8 cellular contexts compared by ENCODE assay signal in the genomic region with DNA sequence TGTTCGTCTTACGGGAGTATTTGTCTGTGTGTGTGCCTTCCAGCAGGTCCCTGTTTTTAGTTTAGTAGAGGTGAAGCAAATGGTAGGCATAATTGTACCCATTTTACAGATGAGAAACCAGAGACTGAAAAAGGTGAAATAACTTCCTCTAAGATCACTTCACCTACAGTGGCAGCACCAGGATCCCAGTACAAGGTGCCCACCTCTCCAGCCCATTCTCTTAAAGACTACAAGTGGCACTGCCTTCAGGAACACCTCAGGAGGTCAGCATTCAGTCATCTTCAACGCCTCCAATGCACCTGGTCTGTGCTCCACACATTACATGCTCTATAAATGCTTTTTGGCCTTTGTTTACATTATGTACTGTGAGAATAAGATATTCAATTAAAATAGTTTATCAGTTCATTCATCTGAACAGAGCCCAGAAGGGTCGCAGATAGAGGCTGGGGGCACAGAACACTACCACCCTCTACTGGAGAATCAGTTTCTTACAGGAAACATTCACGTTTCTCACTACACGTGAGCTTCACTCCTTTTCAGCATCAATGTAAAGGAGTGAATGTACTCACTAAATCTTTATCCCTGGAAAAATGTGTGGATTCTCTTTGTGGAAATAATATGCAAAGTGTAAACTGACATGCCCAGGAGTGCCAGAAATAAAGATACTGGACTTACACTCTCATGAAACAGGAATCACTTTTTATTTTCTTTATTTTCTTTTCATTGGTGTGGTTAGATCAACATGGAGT. TPM values are rescaled to one million over a fixed set of nuclear protein-coding genes. Genes with fewer than 3 reads are reported as not detected.
A peak's percentile ranks its signal among the peaks of the same experiment; 100 is the strongest.
DNase-seq lines count a peak whose midpoint lies in the region; ATAC-seq and TF ChIP-seq lines count a peak whose summit lies in the region.

No MANE protein-coding gene starts in this region.

- intact Hi-C loops in prostate gland (cut with DNase I), result loop anchor here (5.0 to 10.0 kb wide), 2 partner anchors 151 to 229 kb away; no protein-coding TSS in a partner anchor

- TF ChIP-seq CTCF in OCI-LY1 (IDR thresholded peaks at IDR 0.05; ENCODE audit: low read length) (peak; percentile 74), epithelial cell of proximal tubule (conservative IDR thresholded peaks at IDR 0.05; ENCODE audit: low read depth, low read length) (peak; percentile 89), prostate gland (IDR thresholded peaks at IDR 0.05) (peak in 3 of 4 experiments; percentile 21 to 70 (median 42))

- 35% methylated on average over 6 of the region's 6 CpGs for WGBS in prostate gland

- H3K4me2 ChIP-seq in OCI-LY1 (ENCODE audit: low read length), result no peak overlapping the region

- H3K36me3 ChIP-seq in OCI-LY1 (ENCODE audit: insufficient read depth, low read length) (no peaks in the 10 kb centered on the region), prostate gland (no peaks in the 10 kb centered on the region)

- no peaks in the 10 kb centered on the region for H3F3A ChIP-seq in OCI-LY1 (ENCODE audit: insufficient read depth, low read length)

- H3K4me1 ChIP-seq in OCI-LY1 (ENCODE audit: insufficient read depth, low read length, severe bottlenecking) (no peaks in the 10 kb centered on the region), prostate gland (replicated peaks) (no peaks in the 10 kb centered on the region)

- H3K4me3 ChIP-seq in OCI-LY1 (ENCODE audit: low read depth, low read length, poor library complexity, severe bottlenecking), result no peak overlapping the region
- H3K4me3 ChIP-seq in epithelial cell of proximal tubule (ENCODE audit: low read depth, low read length), result no peak overlapping the region
- no peak overlapping the region for H3K4me3 ChIP-seq in prostate gland

- no peaks in the 10 kb centered on the region for H4K20me1 ChIP-seq in OCI-LY1 (ENCODE audit: insufficient read depth, low read length)

- TF ChIP-seq POLR2A in prostate gland (IDR thresholded peaks at IDR 0.05), result no peak

- H3K9ac ChIP-seq in OCI-LY1 (ENCODE audit: low read length), result no peak overlapping the region

- H3K27ac ChIP-seq in OCI-LY1 (ENCODE audit: low read depth, low read length, poor library complexity, severe bottlenecking) (no peak overlapping the region), prostate gland (no peak overlapping the region)

- H3K27me3 ChIP-seq in OCI-LY1 (ENCODE audit: insufficient read depth, low read length) (no peaks in the 10 kb centered on the region), prostate gland (replicated peaks; ENCODE audit: insufficient read depth) (no peaks in the 10 kb centered on the region)

- ATAC-seq in GM21423 (IDR thresholded peaks at IDR 0.05; ENCODE audit: unreplicated experiment) (no peak), GM18511 (IDR thresholded peaks at IDR 0.05; ENCODE audit: unreplicated experiment) (no peak)

- H3K9me3 ChIP-seq in OCI-LY1 (ENCODE audit: low read length) (no peaks in the 10 kb centered on the region), prostate gland (no peaks in the 10 kb centered on the region)

- H2AFZ ChIP-seq in OCI-LY1 (ENCODE audit: low read length), result no peak overlapping the region

- H3K9me2 ChIP-seq in OCI-LY1 (ENCODE audit: low read depth, low read length), result no peaks in the 10 kb centered on the region

- H3K79me2 ChIP-seq in OCI-LY1 (ENCODE audit: insufficient read depth, low read length), result no peaks in the 10 kb centered on the region

- peak; percentile 10 to 22 for DNase-seq in SHP77 (lab: John Stamatoyannopoulos, UW)
- no peak for DNase-seq in SHP77 treated with DMSO at 0.1 percent for 48 hours (lab: John Stamatoyannopoulos, UW)
- DNase-seq in epithelial cell of proximal tubule (ENCODE audit: low read depth), result no peak
- DNase-seq in prostate gland (ENCODE audit: low spot score), result no peak
- no peak for DNase-seq in NCI-H187 treated with DMSO at 0.1 percent for 48 hours (lab: John Stamatoyannopoulos, UW)

RNA-seq across cellular contexts. Expression of gene ABLIM1, which starts 45.5 kb away (rescaled TPM):
- total RNA-seq in epithelial cell of proximal tubule (12.4 and 30.2 TPM in 2 replicates), prostate gland (100 to 1,000 TPM in 1 of 2 donors, 10 to 100 TPM in 1; 43.9 to 138 TPM)

Comparison
In these comparisons a context has a peak if more than half of its experiments do, and no peak if none do; other contexts are left out.
1. DNase-seq: peak in SHP77 (2 of 2); none in SHP77 treated with DMSO at 0.1 percent for 48 hours (single experiment), epithelial cell of proximal tubule (single experiment), prostate gland (single experiment) and NCI-H187 treated with DMSO at 0.1 percent for 48 hours (single experiment).
2. Peak in every context shown above with its lines, with median percentiles within 50 percentile points of each other: CTCF ChIP-seq.